1 cellular context compared by ENCODE assay signal in genomic region chr12:67977668-67978067, GRCh38.
TF ChIP-seq lines count a peak whose summit lies in the region.

No MANE protein-coding gene starts in this region.

TF ChIP-seq in HCT116, 20 proteins besides CTCF, POLR2A, EP300 and RAD21:
- TF ChIP-seq, protein P1, sequence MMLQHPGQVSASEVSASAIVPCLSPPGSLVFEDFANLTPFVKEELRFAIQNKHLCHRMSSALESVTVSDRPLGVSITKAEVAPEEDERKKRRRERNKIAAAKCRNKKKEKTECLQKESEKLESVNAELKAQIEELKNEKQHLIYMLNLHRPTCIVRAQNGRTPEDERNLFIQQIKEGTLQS (IDR thresholded peaks at IDR 0.05) = no peak
- TF ChIP-seq, protein P2, sequence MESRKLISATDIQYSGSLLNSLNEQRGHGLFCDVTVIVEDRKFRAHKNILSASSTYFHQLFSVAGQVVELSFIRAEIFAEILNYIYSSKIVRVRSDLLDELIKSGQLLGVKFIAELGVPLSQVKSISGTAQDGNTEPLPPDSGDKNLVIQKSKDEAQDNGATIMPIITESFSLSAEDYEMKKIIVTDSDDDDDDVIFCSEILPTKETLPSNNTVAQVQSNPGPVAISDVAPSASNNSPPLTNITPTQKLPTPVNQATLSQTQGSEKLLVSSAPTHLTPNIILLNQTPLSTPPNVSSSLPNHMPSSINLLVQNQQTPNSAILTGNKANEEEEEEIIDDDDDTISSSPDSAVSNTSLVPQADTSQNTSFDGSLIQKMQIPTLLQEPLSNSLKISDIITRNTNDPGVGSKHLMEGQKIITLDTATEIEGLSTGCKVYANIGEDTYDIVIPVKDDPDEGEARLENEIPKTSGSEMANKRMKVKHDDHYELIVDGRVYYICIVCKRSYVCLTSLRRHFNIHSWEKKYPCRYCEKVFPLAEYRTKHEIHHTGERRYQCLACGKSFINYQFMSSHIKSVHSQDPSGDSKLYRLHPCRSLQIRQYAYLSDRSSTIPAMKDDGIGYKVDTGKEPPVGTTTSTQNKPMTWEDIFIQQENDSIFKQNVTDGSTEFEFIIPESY (IDR thresholded peaks at IDR 0.05; ENCODE audit: extremely low read depth, insufficient replicate concordance, low read length) = no peak
- no peak for TF ChIP-seq ZNF274 (IDR thresholded peaks at IDR 0.05; ENCODE audit: low read depth, low read length)
- no peak for TF ChIP-seq ZFX (IDR thresholded peaks at IDR 0.05)
- no peak for TF ChIP-seq FOSL1 (IDR thresholded peaks at IDR 0.05; ENCODE audit: low read depth)
- TF ChIP-seq YY1 (IDR thresholded peaks at IDR 0.05; ENCODE audit: extremely low read depth, insufficient replicate concordance, low read depth, low read length) = no peak
